19 cellular contexts compared by ENCODE assay signal in genomic region chr1:228293816-228294500, GRCh38.
"Had no signal": no experiment of that assay in that cellular context is flagged by ENCODE, and none has a peak within 500 bp of the region (broad histone marks: within the 10 kb centered on the region; RNA-seq: fewer than 3 reads in every experiment).

No MANE protein-coding gene starts in this region.

- ATAC-seq: mucosa of descending colon; right cardiac atrium; stimulated activated naive CD8-positive, alpha-beta T cell treated with anti-CD3 and anti-CD28 coated beads, Interleukin-15, amount 100 ng/mL, for 72 hours had no signal

- H3K27ac ChIP-seq: hepatocyte, neural progenitor cell, ovary, psoas muscle, tibial artery had no signal

- H3K4me1 Mint-ChIP-seq: brain, naive B cell, neural progenitor cell had no signal

- H3K4me3 ChIP-seq: hepatocyte, mucosa of descending colon, neural progenitor cell, ovary, psoas muscle, tibial artery had no signal

- H3K27me3 ChIP-seq: hepatocyte, neural progenitor cell, ovary, tibial artery had no signal

- H3K36me3 ChIP-seq: neural progenitor cell, ovary had no signal

- H3K4me3 Mint-ChIP-seq: activated CD4-positive, alpha-beta memory T cell treated with anti-CD3 and anti-CD28 coated beads for 36 hours; brain; immature natural killer cell; neural progenitor cell; stimulated activated naive CD8-positive, alpha-beta T cell treated with anti-CD3 and anti-CD28 coated beads, Interleukin-15, amount 100 ng/mL, for 72 hours; T-helper 1 cell treated with Interleukin-12 subunit alpha and Interleukin-12 subunit beta and Interleukin-4 antibody, amounts not matched to agents 30 μg/mL and 1 μg/mL, for 36 hours had no signal

- DNase-seq: activated CD4-positive, alpha-beta memory T cell treated with anti-CD3 and anti-CD28 coated beads for 36 hours; activated CD4-positive, alpha-beta T cell treated with anti-CD3 and anti-CD28 coated beads for 48 hours; activated naive CD4-positive, alpha-beta T cell treated with Interleukin-2 at 50 U/mL for 16 hours; activated T-cell treated with anti-CD3 and anti-CD28 coated beads, Interleukin-2, amount 50 U/mL, for 48 hours; caudate nucleus; immature natural killer cell; mesendoderm; naive B cell; stimulated activated CD4-positive, alpha-beta T cell treated with anti-CD3 and anti-CD28 coated beads, Interleukin-12 subunit alpha, Interleukin-12 subunit beta, amount 100 ng/mL, for 4 hours; stimulated activated naive CD8-positive, alpha-beta T cell treated with anti-CD3 and anti-CD28 coated beads, Interleukin-15, amount 100 ng/mL, for 72 hours; tibial artery had no signal

- H3K27me3 Mint-ChIP-seq: activated CD4-positive, alpha-beta memory T cell treated with anti-CD3 and anti-CD28 coated beads for 36 hours; brain; naive B cell; stimulated activated naive CD8-positive, alpha-beta T cell treated with anti-CD3 and anti-CD28 coated beads, Interleukin-15, amount 100 ng/mL, for 72 hours had no signal

- H3K4me1 ChIP-seq: neural progenitor cell, psoas muscle, tibial artery had no signal

- H3K27ac Mint-ChIP-seq: activated CD4-positive, alpha-beta memory T cell treated with anti-CD3 and anti-CD28 coated beads for 36 hours; brain; immature natural killer cell; neural progenitor cell; T-helper 1 cell treated with Interleukin-12 subunit alpha and Interleukin-12 subunit beta and Interleukin-4 antibody, amounts not matched to agents 30 μg/mL and 1 μg/mL, for 36 hours had no signal

- H3K9me3 ChIP-seq: mucosa of descending colon, ovary, psoas muscle, tibial artery had no signal
